In the genomic region with DNA sequence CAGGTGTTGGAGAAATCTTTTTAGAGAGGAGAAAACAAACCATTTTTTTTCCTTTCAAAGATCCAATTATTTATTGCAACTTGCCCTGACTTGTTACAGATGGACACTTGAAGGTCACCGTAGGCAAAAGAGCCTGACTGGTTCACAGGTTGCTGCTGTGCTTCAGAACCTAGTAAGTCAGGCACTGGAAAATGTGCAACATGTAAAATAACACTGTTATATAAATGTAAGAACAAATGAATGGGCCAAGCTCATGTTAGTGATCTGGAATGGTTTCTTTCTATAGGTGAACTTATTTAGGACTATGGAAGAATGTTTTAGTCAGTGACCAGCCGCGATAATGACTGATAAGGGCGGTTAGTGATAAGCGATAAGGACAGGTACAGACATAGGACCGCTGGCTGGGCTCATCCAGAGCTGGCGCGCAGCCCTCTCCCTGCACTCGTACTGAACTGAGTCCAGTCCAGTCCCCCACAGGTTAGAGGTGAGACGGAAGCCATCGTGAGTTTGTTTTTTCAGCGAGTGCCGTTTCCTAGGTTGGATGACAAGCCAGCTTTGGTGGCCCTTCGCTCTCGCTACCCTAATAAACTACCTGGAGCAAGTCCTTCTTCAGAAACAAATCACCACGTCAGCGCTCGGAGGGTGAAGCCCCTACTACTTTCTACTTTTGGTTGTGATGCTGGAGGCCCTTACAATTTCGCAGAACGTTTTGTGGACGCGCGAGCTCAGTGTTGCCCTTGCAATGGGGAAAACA, we compare ENCODE assay signal across 8 cellular contexts.
A peak's percentile ranks its signal among the peaks of the same experiment; 100 is the strongest.
DNase-seq lines count a peak whose midpoint lies in the region; ATAC-seq and TF ChIP-seq lines count a peak whose summit lies in the region.

No MANE protein-coding gene starts in this region.

- no TSS peak for BruUV-seq in Caco-2 (replicated peaks; lab: Mats Ljungman, UMichigan)

- peaks cover 33% of the 10 kb centered on the region for H3K4me1 Mint-ChIP-seq in Caco-2 (ENCODE audit: low read depth, unreplicated experiment)
- H3K4me1 Mint-ChIP-seq in naive thymus-derived CD4-positive, alpha-beta T cell: peaks cover 16 to 64% (median 31%) of the 10 kb centered on the region in 7 donors

- H3K9me3 Mint-ChIP-seq in Caco-2 (ENCODE audit: unreplicated experiment): no peaks in the 10 kb centered on the region
- H3K9me3 Mint-ChIP-seq in naive thymus-derived CD4-positive, alpha-beta T cell: peaks cover 0 to 8% (median 0%) of the 10 kb centered on the region in 11 donors

- H3K9me3 ChIP-seq in Caco-2 (no peaks in the 10 kb centered on the region), ectodermal cell (ENCODE audit: control insufficient read depth, low read length) (no peaks in the 10 kb centered on the region)
- H3K9me3 ChIP-seq in naive thymus-derived CD4-positive, alpha-beta T cell (ENCODE audit: control insufficient read depth in 2 of 3, low read length in 3 of 3): no peaks in the 10 kb centered on the region

- H3K4me3 Mint-ChIP-seq in Caco-2 (ENCODE audit: unreplicated experiment): peak overlapping the region; percentile 73
- peak overlapping the region; percentile 88 to 98 (median 92) for H3K4me3 Mint-ChIP-seq in naive thymus-derived CD4-positive, alpha-beta T cell

- H3K36me3 ChIP-seq in Caco-2 (ENCODE audit: control insufficient read depth, insufficient read depth, low read length) (no peaks in the 10 kb centered on the region), ectodermal cell (ENCODE audit: control insufficient read depth, insufficient read depth, low read length) (no peaks in the 10 kb centered on the region)
- H3K36me3 ChIP-seq in naive thymus-derived CD4-positive, alpha-beta T cell (ENCODE audit: control insufficient read depth in 2 of 3, insufficient read depth in 3 of 3, low read length in 3 of 3): no peaks in the 10 kb centered on the region

- no peak overlapping the region for H3K27ac ChIP-seq in ectodermal cell (ENCODE audit: insufficient read depth, low read depth, low read length, poor library complexity, severe bottlenecking)
- peak overlapping the region; percentile 79 for H3K27ac ChIP-seq in naive thymus-derived CD4-positive, alpha-beta T cell (ENCODE audit: low read depth, low read length)

- H3K4me3 ChIP-seq in Caco-2 (ENCODE audit: low read depth, low read length) (peak overlapping the region; percentile 51), ectodermal cell (ENCODE audit: insufficient read depth, low read depth, low read length) (peak overlapping the region; percentile 49)
- H3K4me3 ChIP-seq in naive thymus-derived CD4-positive, alpha-beta T cell (ENCODE audit: low read length): peak overlapping the region; percentile 89

- peaks cover 16% of the 10 kb centered on the region; the same call in 1 of the 2 replicates for H3K4me1 ChIP-seq in Caco-2
- peaks cover 17% of the 10 kb centered on the region for H3K4me1 ChIP-seq in ectodermal cell (ENCODE audit: control insufficient read depth, insufficient read depth, low read length)
- peaks cover 14 to 23% of the 10 kb centered on the region in 2 donors for H3K4me1 ChIP-seq in naive thymus-derived CD4-positive, alpha-beta T cell (ENCODE audit: control insufficient read depth in 2 of 2, insufficient read depth in 2 of 2, low read length in 2 of 2)

- 4 to 6% methylated on average over 23 of the region's 23 CpGs for WGBS in ectodermal cell, 2 experiments

- H3K27me3 ChIP-seq in Caco-2 (replicated peaks; ENCODE audit: control insufficient read depth, insufficient read depth, low read length): no peaks in the 10 kb centered on the region
- peaks cover 100% of the 10 kb centered on the region for H3K27me3 ChIP-seq in ectodermal cell (ENCODE audit: control insufficient read depth, insufficient read depth, low read length, poor library complexity, severe bottlenecking)
- H3K27me3 ChIP-seq in naive thymus-derived CD4-positive, alpha-beta T cell (ENCODE audit: control insufficient read depth in 2 of 2, insufficient read depth in 2 of 2, low read length in 2 of 2): peaks cover 0 to 31% of the 10 kb centered on the region in 2 donors

- DNase-seq in Caco-2: peak; percentile 67 to 76
- DNase-seq in T-helper 22 cell (ENCODE audit: low read depth): peak; percentile 24
- peak in 2 of 9 donors; percentile 48 to 51 for DNase-seq in naive thymus-derived CD4-positive, alpha-beta T cell
- no peak for DNase-seq in H4 (ENCODE audit: low spot score)
- DNase-seq in SKM-1 treated with dmso at 0.1 percent for 144 hours (lab: John Stamatoyannopoulos, UW; ENCODE audit: unreplicated experiment): no peak

- intact Hi-C loops in Caco-2 (cut with micrococcal nuclease; ENCODE audit: unreplicated experiment): loop anchor here (1.0 to 10.0 kb wide), 7 partner anchors 54 to 507 kb away; no protein-coding TSS in a partner anchor
- intact Hi-C loops in naive thymus-derived CD4-positive, alpha-beta T cell (cut with micrococcal nuclease): loop anchor here (1.0 to 5.0 kb wide), 17 partner anchors 8 to 589 kb away; partner anchors contain the start of genes PRDM1 (in 1 of the 2) and PREP (in 1 of the 2)

- ATAC-seq in GM19438 (IDR thresholded peaks at IDR 0.05; ENCODE audit: low read depth, unreplicated experiment) (peak; percentile 45), HG03442 (IDR thresholded peaks at IDR 0.05; ENCODE audit: unreplicated experiment) (peak; percentile 28)
- peak; percentile 39 for ATAC-seq in naive thymus-derived CD4-positive, alpha-beta T cell

- CTCF ChIA-PET in Caco-2 (lab: Charles Lee): interaction anchor here (1.0 to 2.1 kb wide), 2 partner anchors 8 to 94 kb away, joined by 4 to 8 read pairs; partner anchors contain the start of gene PRDM1
- CTCF ChIA-PET in naive thymus-derived CD4-positive, alpha-beta T cell (lab: Charles Lee): interaction anchor here (0.6 to 1.7 kb wide), 3 partner anchors 107 to 232 kb away, joined by 4 to 8 read pairs (median 5); no protein-coding TSS in a partner anchor

- POLR2A ChIA-PET in Caco-2 (lab: Charles Lee): interaction anchor here (0.6 kb wide), 1 partner anchor 96 kb away, joined by 3 read pairs; no protein-coding TSS in a partner anchor
- POLR2A ChIA-PET in naive thymus-derived CD4-positive, alpha-beta T cell (lab: Charles Lee): interaction anchor here (0.6 to 3.4 kb wide), 11 partner anchors 9 to 1036 kb away, joined by 3 to 12 read pairs (median 8); no protein-coding TSS in a partner anchor

- no peak for TF ChIP-seq CTCF in Caco-2 (IDR thresholded peaks at IDR 0.05; ENCODE audit: insufficient read depth in 1 of 2, low read depth in 1 of 2, low read length in 1 of 2, severe bottlenecking in 1 of 2, unreplicated experiment in 1 of 2)

- no peaks in the 10 kb centered on the region for H3K27me3 Mint-ChIP-seq in Caco-2 (ENCODE audit: insufficient read depth, unreplicated experiment)
- H3K27me3 Mint-ChIP-seq in naive thymus-derived CD4-positive, alpha-beta T cell: peaks cover 46 to 74% (median 62%) of the 10 kb centered on the region in 5 donors

- H3K27ac Mint-ChIP-seq in Caco-2 (ENCODE audit: unreplicated experiment): peak overlapping the region; percentile 73
- peak overlapping the region; percentile 87 to 97 (median 93) for H3K27ac Mint-ChIP-seq in naive thymus-derived CD4-positive, alpha-beta T cell

- peaks cover 5% of the 10 kb centered on the region for H3K36me3 Mint-ChIP-seq in Caco-2 (ENCODE audit: insufficient read depth, unreplicated experiment)
- H3K36me3 Mint-ChIP-seq in naive thymus-derived CD4-positive, alpha-beta T cell: peaks cover 0 to 10% (median 0%) of the 10 kb centered on the region in 5 donors

Comparison
In these comparisons a context has a peak if more than half of its experiments do, and no peak if none do; other contexts are left out.
1. DNase-seq: peak in Caco-2 (2 of 2) and T-helper 22 cell (single experiment); none in H4 (single experiment) and SKM-1 treated with dmso at 0.1 percent for 144 hours (single experiment).
2. Peak in every context shown above with its lines, with median percentiles within 50 percentile points of each other: H3K4me3 ChIP-seq and ATAC-seq.